Comparison of ENCODE assay signal across 2 cellular contexts in the genomic region with DNA sequence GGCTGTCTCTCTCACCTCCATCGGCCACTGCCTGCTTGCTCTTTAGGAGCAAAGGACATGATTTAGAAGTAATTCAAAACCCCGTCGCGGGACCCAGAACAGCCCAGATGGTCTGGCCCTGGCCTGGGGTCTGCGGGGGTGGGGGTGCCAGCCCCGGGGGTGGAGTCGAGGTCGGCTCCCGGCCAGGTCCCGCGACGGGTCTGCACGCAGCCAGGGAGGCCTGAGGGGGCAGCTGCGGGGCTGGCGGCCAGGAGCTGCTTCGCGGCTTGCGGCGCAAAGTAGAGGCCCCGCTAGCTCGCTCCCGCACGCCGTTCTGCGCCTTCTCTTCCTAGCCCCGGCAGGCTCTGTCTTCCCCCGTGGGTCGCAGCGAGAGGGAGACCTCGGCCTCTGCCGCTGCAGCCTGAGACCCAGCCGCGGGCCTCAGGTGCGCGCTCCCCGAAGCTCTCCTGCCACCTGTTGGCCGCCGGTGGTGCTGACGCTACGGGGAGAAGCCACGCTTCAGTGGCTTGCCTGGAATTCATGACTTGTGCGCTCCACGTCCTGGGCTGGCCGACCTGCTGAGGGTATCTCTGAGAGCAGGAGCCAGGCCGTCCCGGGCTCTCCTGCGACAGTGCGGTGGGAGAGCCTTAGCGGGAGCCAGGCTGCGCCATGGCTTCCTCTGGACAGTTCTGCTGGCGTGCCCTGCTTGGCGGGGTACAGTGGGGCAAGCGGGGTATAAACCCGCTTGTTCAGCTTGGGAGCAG.
TF ChIP-seq lines count a peak whose summit lies in the region.

No MANE protein-coding gene starts in this region.

TF ChIP-seq in HEK293, 187 proteins besides CTCF, POLR2A, EP300 and RAD21 (continued from another document and continues in another):
- TF ChIP-seq, protein P1, sequence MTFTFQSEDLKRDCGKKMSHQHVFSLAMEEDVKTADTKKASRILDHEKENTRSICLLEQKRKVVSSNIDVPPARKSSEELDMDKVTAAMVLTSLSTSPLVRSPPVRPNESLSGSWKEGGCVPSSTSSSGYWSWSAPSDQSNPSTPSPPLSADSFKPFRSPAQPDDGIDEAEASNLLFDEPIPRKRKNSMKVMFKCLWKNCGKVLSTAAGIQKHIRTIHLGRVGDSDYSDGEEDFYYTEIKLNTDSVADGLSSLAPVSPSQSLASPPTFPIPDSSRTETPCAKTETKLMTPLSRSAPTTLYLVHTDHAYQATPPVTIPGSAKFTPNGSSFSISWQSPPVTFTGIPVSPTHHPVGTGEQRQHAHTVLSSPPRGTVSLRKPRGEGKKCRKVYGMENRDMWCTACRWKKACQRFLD (tag by site-specific recombination; IDR thresholded peaks at IDR 0.05) = no peak
- TF ChIP-seq, protein P2, sequence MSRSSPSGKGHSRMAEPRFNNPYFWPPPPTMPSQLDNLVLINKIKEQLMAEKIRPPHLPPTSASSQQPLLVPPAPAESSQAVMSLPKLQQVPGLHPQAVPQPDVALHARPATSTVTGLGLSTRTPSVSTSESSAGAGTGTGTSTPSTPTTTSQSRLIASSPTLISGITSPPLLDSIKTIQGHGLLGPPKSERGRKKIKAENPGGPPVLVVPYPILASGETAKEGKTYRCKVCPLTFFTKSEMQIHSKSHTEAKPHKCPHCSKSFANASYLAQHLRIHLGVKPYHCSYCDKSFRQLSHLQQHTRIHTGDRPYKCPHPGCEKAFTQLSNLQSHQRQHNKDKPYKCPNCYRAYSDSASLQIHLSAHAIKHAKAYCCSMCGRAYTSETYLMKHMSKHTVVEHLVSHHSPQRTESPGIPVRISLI (tag by site-specific recombination; IDR thresholded peaks at IDR 0.05) = no peak
- TF ChIP-seq, protein P3, sequence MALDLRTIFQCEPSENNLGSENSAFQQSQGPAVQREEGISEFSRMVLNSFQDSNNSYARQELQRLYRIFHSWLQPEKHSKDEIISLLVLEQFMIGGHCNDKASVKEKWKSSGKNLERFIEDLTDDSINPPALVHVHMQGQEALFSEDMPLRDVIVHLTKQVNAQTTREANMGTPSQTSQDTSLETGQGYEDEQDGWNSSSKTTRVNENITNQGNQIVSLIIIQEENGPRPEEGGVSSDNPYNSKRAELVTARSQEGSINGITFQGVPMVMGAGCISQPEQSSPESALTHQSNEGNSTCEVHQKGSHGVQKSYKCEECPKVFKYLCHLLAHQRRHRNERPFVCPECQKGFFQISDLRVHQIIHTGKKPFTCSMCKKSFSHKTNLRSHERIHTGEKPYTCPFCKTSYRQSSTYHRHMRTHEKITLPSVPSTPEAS (tag by site-specific recombination; IDR thresholded peaks at IDR 0.05) = peak; percentile 25; the same call in 1 of the 2 replicates
- TF ChIP-seq ZNF19 (tag by site-specific recombination; IDR thresholded peaks at IDR 0.05; ENCODE audit: low read depth) (no peak), HOXC10 (CRISPR knock-in tag; IDR thresholded peaks at IDR 0.05) (no peak), REPIN1 (tag by site-specific recombination; IDR thresholded peaks at IDR 0.05; ENCODE audit: low read depth) (no peak), ZNF248 (tag by site-specific recombination; IDR thresholded peaks at IDR 0.05) (no peak), ZNF324 (tag by site-specific recombination; IDR thresholded peaks at IDR 0.05) (no peak), ZNF16 (tag by site-specific recombination; IDR thresholded peaks at IDR 0.05; ENCODE audit: low read depth) (no peak), ZNF146 (tag by site-specific recombination; IDR thresholded peaks at IDR 0.05) (no peak), ZNF843 (tag by site-specific recombination; IDR thresholded peaks at IDR 0.05) (peak; percentile 19; the same call in 1 of the 2 replicates)
- TF ChIP-seq, protein P4, sequence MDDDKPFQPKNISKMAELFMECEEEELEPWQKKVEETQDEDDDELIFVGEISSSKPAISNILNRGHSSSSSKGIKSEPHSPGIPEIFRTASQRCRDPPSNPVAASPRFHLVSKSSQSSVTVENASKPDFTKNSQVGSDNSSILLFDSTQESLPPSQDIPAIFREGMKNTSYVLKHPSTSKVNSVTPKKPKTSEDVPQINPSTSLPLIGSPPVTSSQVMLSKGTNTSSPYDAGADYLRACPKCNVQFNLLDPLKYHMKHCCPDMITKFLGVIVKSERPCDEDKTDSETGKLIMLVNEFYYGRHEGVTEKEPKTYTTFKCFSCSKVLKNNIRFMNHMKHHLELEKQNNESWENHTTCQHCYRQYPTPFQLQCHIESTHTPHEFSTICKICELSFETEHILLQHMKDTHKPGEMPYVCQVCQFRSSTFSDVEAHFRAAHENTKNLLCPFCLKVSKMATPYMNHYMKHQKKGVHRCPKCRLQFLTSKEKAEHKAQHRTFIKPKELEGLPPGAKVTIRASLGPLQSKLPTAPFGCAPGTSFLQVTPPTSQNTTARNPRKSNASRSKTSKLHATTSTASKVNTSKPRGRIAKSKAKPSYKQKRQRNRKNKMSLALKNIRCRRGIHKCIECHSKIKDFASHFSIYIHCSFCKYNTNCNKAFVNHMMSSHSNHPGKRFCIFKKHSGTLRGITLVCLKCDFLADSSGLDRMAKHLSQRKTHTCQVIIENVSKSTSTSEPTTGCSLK (tag by site-specific recombination; IDR thresholded peaks at IDR 0.05) = no peak
- TF ChIP-seq, protein P5, sequence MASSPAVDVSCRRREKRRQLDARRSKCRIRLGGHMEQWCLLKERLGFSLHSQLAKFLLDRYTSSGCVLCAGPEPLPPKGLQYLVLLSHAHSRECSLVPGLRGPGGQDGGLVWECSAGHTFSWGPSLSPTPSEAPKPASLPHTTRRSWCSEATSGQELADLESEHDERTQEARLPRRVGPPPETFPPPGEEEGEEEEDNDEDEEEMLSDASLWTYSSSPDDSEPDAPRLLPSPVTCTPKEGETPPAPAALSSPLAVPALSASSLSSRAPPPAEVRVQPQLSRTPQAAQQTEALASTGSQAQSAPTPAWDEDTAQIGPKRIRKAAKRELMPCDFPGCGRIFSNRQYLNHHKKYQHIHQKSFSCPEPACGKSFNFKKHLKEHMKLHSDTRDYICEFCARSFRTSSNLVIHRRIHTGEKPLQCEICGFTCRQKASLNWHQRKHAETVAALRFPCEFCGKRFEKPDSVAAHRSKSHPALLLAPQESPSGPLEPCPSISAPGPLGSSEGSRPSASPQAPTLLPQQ (tag by site-specific recombination; IDR thresholded peaks at IDR 0.05) = peak; percentile 72
- TF ChIP-seq, protein P6, sequence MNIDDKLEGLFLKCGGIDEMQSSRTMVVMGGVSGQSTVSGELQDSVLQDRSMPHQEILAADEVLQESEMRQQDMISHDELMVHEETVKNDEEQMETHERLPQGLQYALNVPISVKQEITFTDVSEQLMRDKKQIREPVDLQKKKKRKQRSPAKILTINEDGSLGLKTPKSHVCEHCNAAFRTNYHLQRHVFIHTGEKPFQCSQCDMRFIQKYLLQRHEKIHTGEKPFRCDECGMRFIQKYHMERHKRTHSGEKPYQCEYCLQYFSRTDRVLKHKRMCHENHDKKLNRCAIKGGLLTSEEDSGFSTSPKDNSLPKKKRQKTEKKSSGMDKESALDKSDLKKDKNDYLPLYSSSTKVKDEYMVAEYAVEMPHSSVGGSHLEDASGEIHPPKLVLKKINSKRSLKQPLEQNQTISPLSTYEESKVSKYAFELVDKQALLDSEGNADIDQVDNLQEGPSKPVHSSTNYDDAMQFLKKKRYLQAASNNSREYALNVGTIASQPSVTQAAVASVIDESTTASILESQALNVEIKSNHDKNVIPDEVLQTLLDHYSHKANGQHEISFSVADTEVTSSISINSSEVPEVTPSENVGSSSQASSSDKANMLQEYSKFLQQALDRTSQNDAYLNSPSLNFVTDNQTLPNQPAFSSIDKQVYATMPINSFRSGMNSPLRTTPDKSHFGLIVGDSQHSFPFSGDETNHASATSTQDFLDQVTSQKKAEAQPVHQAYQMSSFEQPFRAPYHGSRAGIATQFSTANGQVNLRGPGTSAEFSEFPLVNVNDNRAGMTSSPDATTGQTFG (tag by site-specific recombination; IDR thresholded peaks at IDR 0.05; ENCODE audit: borderline replicate concordance) = no peak

TF ChIP-seq in K562, 482 proteins besides CTCF, POLR2A, EP300 and RAD21 (continued from another document and continues in another):
- 0 out of 2 replicates have a peak, but pooled peaks have one; percentile 42 for TF ChIP-seq RBM14 (IDR thresholded peaks at IDR 0.05; ENCODE audit: borderline replicate concordance, insufficient read depth, low read depth, low read length)
- TF ChIP-seq, protein P7, sequence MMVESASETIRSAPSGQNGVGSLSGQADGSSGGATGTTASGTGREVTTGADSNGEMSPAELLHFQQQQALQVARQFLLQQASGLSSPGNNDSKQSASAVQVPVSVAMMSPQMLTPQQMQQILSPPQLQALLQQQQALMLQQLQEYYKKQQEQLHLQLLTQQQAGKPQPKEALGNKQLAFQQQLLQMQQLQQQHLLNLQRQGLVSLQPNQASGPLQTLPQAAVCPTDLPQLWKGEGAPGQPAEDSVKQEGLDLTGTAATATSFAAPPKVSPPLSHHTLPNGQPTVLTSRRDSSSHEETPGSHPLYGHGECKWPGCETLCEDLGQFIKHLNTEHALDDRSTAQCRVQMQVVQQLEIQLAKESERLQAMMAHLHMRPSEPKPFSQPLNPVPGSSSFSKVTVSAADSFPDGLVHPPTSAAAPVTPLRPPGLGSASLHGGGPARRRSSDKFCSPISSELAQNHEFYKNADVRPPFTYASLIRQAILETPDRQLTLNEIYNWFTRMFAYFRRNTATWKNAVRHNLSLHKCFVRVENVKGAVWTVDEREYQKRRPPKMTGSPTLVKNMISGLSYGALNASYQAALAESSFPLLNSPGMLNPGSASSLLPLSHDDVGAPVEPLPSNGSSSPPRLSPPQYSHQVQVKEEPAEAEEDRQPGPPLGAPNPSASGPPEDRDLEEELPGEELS (CRISPR knock-in tag; IDR thresholded peaks at IDR 0.05; ENCODE audit: borderline replicate concordance) = 0 out of 2 replicates have a peak, but pooled peaks have one; percentile 56
- peak; percentile 78 for TF ChIP-seq MYC (IDR thresholded peaks at IDR 0.05; ENCODE audit: low read depth, low read length)
- TF ChIP-seq MYC (CRISPR knock-in tag; IDR thresholded peaks at IDR 0.05; ENCODE audit: borderline replicate concordance, low read depth) = no peak
- TF ChIP-seq, protein P8, sequence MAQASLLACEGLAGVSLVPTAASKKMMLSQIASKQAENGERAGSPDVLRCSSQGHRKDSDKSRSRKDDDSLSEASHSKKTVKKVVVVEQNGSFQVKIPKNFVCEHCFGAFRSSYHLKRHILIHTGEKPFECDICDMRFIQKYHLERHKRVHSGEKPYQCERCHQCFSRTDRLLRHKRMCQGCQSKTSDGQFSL (CRISPR knock-in tag; IDR thresholded peaks at IDR 0.05) = peak; percentile 43; the same call in 1 of the 2 replicates
- TF ChIP-seq, protein P8 (tag; IDR thresholded peaks at IDR 0.05) = no peak
- TF ChIP-seq ZFX (CRISPR knock-in tag; IDR thresholded peaks at IDR 0.05) = peak; percentile 83
- TF ChIP-seq YY1 (IDR thresholded peaks at IDR 0.05; ENCODE audit: borderline replicate concordance in 1 of 3, control insufficient read depth in 1 of 3, extremely low read depth in 1 of 3, insufficient read depth in 3 of 3, insufficient read length in 1 of 3, insufficient replicate concordance in 2 of 3, low read depth in 1 of 3, low read length in 2 of 3) = peak in 1 of 3 experiments; percentile 46
- TF ChIP-seq ARID2 (IDR thresholded peaks at IDR 0.05) = peak; percentile 50; the same call in 1 of the 2 replicates
- TF ChIP-seq MTA3 (IDR thresholded peaks at IDR 0.05; ENCODE audit: borderline replicate concordance) = peak; percentile 55; the same call in 1 of the 2 replicates
- peak; percentile 65; the same call in 1 of the 2 replicates for TF ChIP-seq CTBP1 (IDR thresholded peaks at IDR 0.05; ENCODE audit: borderline replicate concordance)
- TF ChIP-seq SMAD4 (CRISPR knock-in tag; conservative IDR thresholded peaks at IDR 0.05) = peak; percentile 54; the same call in 1 of the 2 replicates
- TF ChIP-seq, protein P9, sequence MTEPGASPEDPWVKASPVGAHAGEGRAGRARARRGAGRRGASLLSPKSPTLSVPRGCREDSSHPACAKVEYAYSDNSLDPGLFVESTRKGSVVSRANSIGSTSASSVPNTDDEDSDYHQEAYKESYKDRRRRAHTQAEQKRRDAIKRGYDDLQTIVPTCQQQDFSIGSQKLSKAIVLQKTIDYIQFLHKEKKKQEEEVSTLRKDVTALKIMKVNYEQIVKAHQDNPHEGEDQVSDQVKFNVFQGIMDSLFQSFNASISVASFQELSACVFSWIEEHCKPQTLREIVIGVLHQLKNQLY (CRISPR knock-in tag; conservative IDR thresholded peaks at IDR 0.05) = no peak
- TF ChIP-seq TCF3 (CRISPR knock-in tag; IDR thresholded peaks at IDR 0.05) = peak; percentile 25; the same call in 1 of the 2 replicates
- peak; percentile 29; the same call in 1 of the 2 replicates for TF ChIP-seq KLF16 (IDR thresholded peaks at IDR 0.05)
- peak in 1 of 2 experiments; percentile 53; a peak in 1 of 3 replicates for TF ChIP-seq CBX3 (IDR thresholded peaks at IDR 0.05; ENCODE audit: borderline replicate concordance in 1 of 2, low read length in 2 of 2)
- TF ChIP-seq, protein P10, sequence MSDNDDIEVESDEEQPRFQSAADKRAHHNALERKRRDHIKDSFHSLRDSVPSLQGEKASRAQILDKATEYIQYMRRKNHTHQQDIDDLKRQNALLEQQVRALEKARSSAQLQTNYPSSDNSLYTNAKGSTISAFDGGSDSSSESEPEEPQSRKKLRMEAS (CRISPR knock-in tag; IDR thresholded peaks at IDR 0.05) = peak; percentile 64
- TF ChIP-seq ATF1 (CRISPR knock-in tag; IDR thresholded peaks at IDR 0.05) = peak; percentile 29; the same call in 1 of the 2 replicates
- TF ChIP-seq ATF1 (tag; IDR thresholded peaks at IDR 0.05) = peak; percentile 39; the same call in 1 of the 2 replicates
- TF ChIP-seq ZFP1 (CRISPR knock-in tag; IDR thresholded peaks at IDR 0.05) = no peak
- TF ChIP-seq ZFP36 (IDR thresholded peaks at IDR 0.05; ENCODE audit: low read depth, low read length, partially characterized antibody) = peak; percentile 33
- peak; percentile 73 for TF ChIP-seq L3MBTL2 (IDR thresholded peaks at IDR 0.05)
- TF ChIP-seq, protein P11, sequence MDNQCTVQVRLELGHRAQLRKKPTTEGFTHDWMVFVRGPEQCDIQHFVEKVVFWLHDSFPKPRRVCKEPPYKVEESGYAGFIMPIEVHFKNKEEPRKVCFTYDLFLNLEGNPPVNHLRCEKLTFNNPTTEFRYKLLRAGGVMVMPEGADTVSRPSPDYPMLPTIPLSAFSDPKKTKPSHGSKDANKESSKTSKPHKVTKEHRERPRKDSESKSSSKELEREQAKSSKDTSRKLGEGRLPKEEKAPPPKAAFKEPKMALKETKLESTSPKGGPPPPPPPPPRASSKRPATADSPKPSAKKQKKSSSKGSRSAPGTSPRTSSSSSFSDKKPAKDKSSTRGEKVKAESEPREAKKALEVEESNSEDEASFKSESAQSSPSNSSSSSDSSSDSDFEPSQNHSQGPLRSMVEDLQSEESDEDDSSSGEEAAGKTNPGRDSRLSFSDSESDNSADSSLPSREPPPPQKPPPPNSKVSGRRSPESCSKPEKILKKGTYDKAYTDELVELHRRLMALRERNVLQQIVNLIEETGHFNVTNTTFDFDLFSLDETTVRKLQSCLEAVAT (IDR thresholded peaks at IDR 0.05) = 0 out of 4 replicates have a peak, but pooled peaks of 1 of the 2 experiments have one; percentile 16
- TF ChIP-seq CXXC5 (CRISPR knock-in tag; IDR thresholded peaks at IDR 0.05) = peak; percentile 65
- TF ChIP-seq EP400 (IDR thresholded peaks at IDR 0.05) = no peak
- TF ChIP-seq HCFC1 (IDR thresholded peaks at IDR 0.05; ENCODE audit: low read depth, low read length) = peak; percentile 20; the same call in 1 of the 2 replicates
